Comparison of ENCODE assay signal across 8 cellular contexts in genomic region chr1:183472488-183473285, GRCh38. TPM values are rescaled to one million over a fixed set of nuclear protein-coding genes. Genes with fewer than 3 reads are reported as not detected.
A peak's percentile ranks its signal among the peaks of the same experiment; 100 is the strongest.
DNase-seq lines count a peak whose midpoint lies in the region; ATAC-seq and TF ChIP-seq lines count a peak whose summit lies in the region.

TSS of gene SMG7 (plus strand) at chr1:183472499. CDS start at chr1:183472621, 122 bp downstream.

- ATAC-seq in GM19328 (IDR thresholded peaks at IDR 0.05; ENCODE audit: unreplicated experiment) (peak; percentile 12), HG03521 (IDR thresholded peaks at IDR 0.05; ENCODE audit: unreplicated experiment) (peak; percentile 14), body of pancreas (no peak)

- TF ChIP-seq POLR2A in body of pancreas (IDR thresholded peaks at IDR 0.05), result peak in 2 of 3 donors; percentile 29 to 37
- TF ChIP-seq POLR2A in spleen (IDR thresholded peaks at IDR 0.05), result no peak

- H3K9me3 Mint-ChIP-seq in CD14-positive monocyte, result peaks cover 0 to 3% (median 0%) of the 10 kb centered on the region in 7 donors

- peak within 1 kb of the TSS; percentile 99 to 100 (median 100) for H3K27ac Mint-ChIP-seq in CD14-positive monocyte

- H3K4me3 Mint-ChIP-seq in CD14-positive monocyte, result peak within 1 kb of the TSS; percentile 97 to 99

- peak; percentile 49 for DNase-seq in CD14-positive monocyte (ENCODE audit: low spot score)
- DNase-seq in T-helper 1 cell, result peak in 4 of 5 donors; percentile 38 to 51 (median 46)
- peak in 2 of 4 donors; percentile 33 to 37 for DNase-seq in body of pancreas
- peak; percentile 55 for DNase-seq in iPS-NIHi11 (ENCODE audit: low spot score)
- DNase-seq in spleen, result peak; percentile 94
- DNase-seq in NCI-H774 (lab: John Stamatoyannopoulos, UW), result no peak

- 0% methylated on average over 48 to 72 of the region's 72 CpGs for WGBS in body of pancreas, 2 donors
- WGBS in spleen, 5 donors, result 0 to 1% (median 1%) methylated on average over 53 to 72 of the region's 72 CpGs

- intact Hi-C loops in CD14-positive monocyte (cut with micrococcal nuclease), result loop anchor here (5.0 to 10.0 kb wide), 4 partner anchors 92 to 1282 kb away; partner anchors contain the start of genes ARPC5 (in 1 of the 2) and EDEM3 (in 1 of the 2)
- intact Hi-C loops in body of pancreas (cut with DNase I), result no loop called here
- intact Hi-C loops in spleen (cut with DNase I; ENCODE audit: low total_unique reads), result loop anchor here (5.0 kb wide), 1 partner anchor 165 kb away; the partner anchor contains the start of gene ARPC5

- H3K9me3 ChIP-seq in body of pancreas, result no peaks in the 10 kb centered on the region
- H3K9me3 ChIP-seq in spleen, result no peaks in the 10 kb centered on the region

- peaks cover 0 to 4% (median 2%) of the 10 kb centered on the region in 3 donors for H3K27me3 Mint-ChIP-seq in CD14-positive monocyte (ENCODE audit: low read depth in 3 of 3)

- peak within 1 kb of the TSS; percentile 92 to 98 (median 96) for H3K27ac ChIP-seq in body of pancreas
- H3K27ac ChIP-seq in spleen, result peak within 1 kb of the TSS; percentile 93 to 98 (median 96)

- H3K4me3 ChIP-seq in body of pancreas (peak within 1 kb of the TSS; percentile 81 to 92), spleen (peak within 1 kb of the TSS; percentile 65 to 99 (median 94))

- H3K36me3 ChIP-seq in body of pancreas (replicated peaks in 1 of 2; ENCODE audit: insufficient read depth in 1 of 2, low read depth in 2 of 2) (no peaks in the 10 kb centered on the region), spleen (no peaks in the 10 kb centered on the region)

- no peaks in the 10 kb centered on the region for H3K36me3 Mint-ChIP-seq in CD14-positive monocyte

- no peaks in the 10 kb centered on the region for H3K27me3 ChIP-seq in body of pancreas
- no peaks in the 10 kb centered on the region for H3K27me3 ChIP-seq in spleen (replicated peaks in 1 of 7)

- H3K4me1 ChIP-seq in body of pancreas, result peaks cover 23% of the 10 kb centered on the region
- peaks cover 23 to 66% (median 49%) of the 10 kb centered on the region in 6 donors for H3K4me1 ChIP-seq in spleen

- H3K4me1 Mint-ChIP-seq in CD14-positive monocyte, result peaks cover 25% of the 10 kb centered on the region

- TF ChIP-seq CTCF in CD14-positive monocyte (IDR thresholded peaks at IDR 0.05) (no peak), body of pancreas (IDR thresholded peaks at IDR 0.05) (peak in 1 of 7 experiments; percentile 12), spleen (IDR thresholded peaks at IDR 0.05 in 8 of 11, conservative IDR thresholded peaks at IDR 0.05 in 3 of 11) (no peak)

RNA-seq across cellular contexts. Expression of gene SMG7, which starts in this region (rescaled TPM):
- polyA plus RNA-seq in CD14-positive monocyte, result 10 to 100 TPM; 11.5 to 19.4 TPM
- 10 to 100 TPM; 22.4 to 34.2 TPM for total RNA-seq in body of pancreas
- total RNA-seq in spleen, result 100 to 1,000 TPM in 1 of 7 donors, 10 to 100 TPM in 6; 51.7 to 116 (median 68.8) TPM
- 10 to 100 TPM; 14.1 to 18.3 (median 14.6) TPM for polyA plus RNA-seq in spleen

Comparison
In these comparisons a context has a peak if more than half of its experiments do, and no peak if none do; other contexts are left out.
1. POLR2A ChIP-seq: peak in body of pancreas (2 of 3); none in spleen (0 of 3).